Comparison of ENCODE assay signal across 2 cellular contexts in genomic region chr3:193737191-193737751, GRCh38.
TF ChIP-seq lines count a peak whose summit lies in the region.

No MANE protein-coding gene starts in this region.

TF ChIP-seq in GM23338, 12 proteins besides CTCF, POLR2A, EP300 and RAD21 (continued from another document):
- TF ChIP-seq ZNF462 (CRISPR knock-in tag; IDR thresholded peaks at IDR 0.05) (no peak), JUNB (IDR thresholded peaks at IDR 0.05; ENCODE audit: unreplicated experiment) (no peak), ZNF331 (CRISPR knock-in tag; IDR thresholded peaks at IDR 0.05; ENCODE audit: low read depth) (no peak), STAT1 (IDR thresholded peaks at IDR 0.05; ENCODE audit: unreplicated experiment) (no peak), EZH2 (IDR thresholded peaks at IDR 0.05; ENCODE audit: low read depth, unreplicated experiment) (no peak), ZNF114 (CRISPR knock-in tag; IDR thresholded peaks at IDR 0.05) (no peak), CREB1 (CRISPR knock-in tag; IDR thresholded peaks at IDR 0.05; ENCODE audit: low read depth) (no peak), EZH2phosphoT487 (IDR thresholded peaks at IDR 0.05; ENCODE audit: unreplicated experiment) (no peak), NANOG (IDR thresholded peaks at IDR 0.05; ENCODE audit: borderline replicate concordance) (no peak)
- TF ChIP-seq, protein P1, sequence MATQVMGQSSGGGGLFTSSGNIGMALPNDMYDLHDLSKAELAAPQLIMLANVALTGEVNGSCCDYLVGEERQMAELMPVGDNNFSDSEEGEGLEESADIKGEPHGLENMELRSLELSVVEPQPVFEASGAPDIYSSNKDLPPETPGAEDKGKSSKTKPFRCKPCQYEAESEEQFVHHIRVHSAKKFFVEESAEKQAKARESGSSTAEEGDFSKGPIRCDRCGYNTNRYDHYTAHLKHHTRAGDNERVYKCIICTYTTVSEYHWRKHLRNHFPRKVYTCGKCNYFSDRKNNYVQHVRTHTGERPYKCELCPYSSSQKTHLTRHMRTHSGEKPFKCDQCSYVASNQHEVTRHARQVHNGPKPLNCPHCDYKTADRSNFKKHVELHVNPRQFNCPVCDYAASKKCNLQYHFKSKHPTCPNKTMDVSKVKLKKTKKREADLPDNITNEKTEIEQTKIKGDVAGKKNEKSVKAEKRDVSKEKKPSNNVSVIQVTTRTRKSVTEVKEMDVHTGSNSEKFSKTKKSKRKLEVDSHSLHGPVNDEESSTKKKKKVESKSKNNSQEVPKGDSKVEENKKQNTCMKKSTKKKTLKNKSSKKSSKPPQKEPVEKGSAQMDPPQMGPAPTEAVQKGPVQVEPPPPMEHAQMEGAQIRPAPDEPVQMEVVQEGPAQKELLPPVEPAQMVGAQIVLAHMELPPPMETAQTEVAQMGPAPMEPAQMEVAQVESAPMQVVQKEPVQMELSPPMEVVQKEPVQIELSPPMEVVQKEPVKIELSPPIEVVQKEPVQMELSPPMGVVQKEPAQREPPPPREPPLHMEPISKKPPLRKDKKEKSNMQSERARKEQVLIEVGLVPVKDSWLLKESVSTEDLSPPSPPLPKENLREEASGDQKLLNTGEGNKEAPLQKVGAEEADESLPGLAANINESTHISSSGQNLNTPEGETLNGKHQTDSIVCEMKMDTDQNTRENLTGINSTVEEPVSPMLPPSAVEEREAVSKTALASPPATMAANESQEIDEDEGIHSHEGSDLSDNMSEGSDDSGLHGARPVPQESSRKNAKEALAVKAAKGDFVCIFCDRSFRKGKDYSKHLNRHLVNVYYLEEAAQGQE (IDR thresholded peaks at IDR 0.05; ENCODE audit: unreplicated experiment), result no peak
- TF ChIP-seq, protein P2, sequence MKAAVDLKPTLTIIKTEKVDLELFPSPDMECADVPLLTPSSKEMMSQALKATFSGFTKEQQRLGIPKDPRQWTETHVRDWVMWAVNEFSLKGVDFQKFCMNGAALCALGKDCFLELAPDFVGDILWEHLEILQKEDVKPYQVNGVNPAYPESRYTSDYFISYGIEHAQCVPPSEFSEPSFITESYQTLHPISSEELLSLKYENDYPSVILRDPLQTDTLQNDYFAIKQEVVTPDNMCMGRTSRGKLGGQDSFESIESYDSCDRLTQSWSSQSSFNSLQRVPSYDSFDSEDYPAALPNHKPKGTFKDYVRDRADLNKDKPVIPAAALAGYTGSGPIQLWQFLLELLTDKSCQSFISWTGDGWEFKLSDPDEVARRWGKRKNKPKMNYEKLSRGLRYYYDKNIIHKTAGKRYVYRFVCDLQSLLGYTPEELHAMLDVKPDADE (IDR thresholded peaks at IDR 0.05), result no peak

TF ChIP-seq in neural cell, 6 proteins besides CTCF, POLR2A, EP300 and RAD21 (continued from another document):
- TF ChIP-seq TAF1 (IDR thresholded peaks at IDR 0.05; ENCODE audit: low read depth), result no peak
TF ChIP-seq in neural cell: peak in this region for 0.
